8 cellular contexts compared by ENCODE assay signal in genomic region chr13:99500839-99501134, GRCh38. TPM values are rescaled to one million over a fixed set of nuclear protein-coding genes. Genes with fewer than 3 reads are reported as not detected.
DNase-seq lines count a peak whose midpoint lies in the region; ATAC-seq, FAIRE-seq and TF ChIP-seq lines count a peak whose summit lies in the region.

No MANE protein-coding gene starts in this region.

- no peak for FAIRE-seq in small intestine (lab: Jason Lieb, UNC)

- 0 out of 2 replicates have a peak overlapping the region, but pooled peaks have one; percentile 38 for H2AFZ ChIP-seq in GM23338

- peak overlapping the region; percentile 86 for H3K27ac ChIP-seq in CD8-positive, alpha-beta T cell (ENCODE audit: low read depth, low read length)
- H3K27ac ChIP-seq in GM23338 (ENCODE audit: low read depth) (peak overlapping the region; percentile 86), SJCRH30 (peak overlapping the region; percentile 45; the same call in 1 of the 2 replicates), small intestine (ENCODE audit: low read depth in 1 of 2, low read length in 1 of 2) (peak overlapping the region; percentile 89 to 99)

- peaks cover 64% of the 10 kb centered on the region for H3K4me1 ChIP-seq in CD8-positive, alpha-beta T cell (ENCODE audit: insufficient read depth, low read length)
- H3K4me1 ChIP-seq in GM23338 (ENCODE audit: insufficient read depth) (peaks cover 16% of the 10 kb centered on the region), SJCRH30 (peaks cover 14% of the 10 kb centered on the region), small intestine (ENCODE audit: control insufficient read depth in 2 of 2, insufficient read depth in 1 of 2, low read depth in 1 of 2, low read length in 1 of 2) (peaks cover 4 to 5% of the 10 kb centered on the region in 2 donors)

- peak overlapping the region; percentile 90 for H3K4me2 ChIP-seq in GM23338

- peaks cover 3% of the 10 kb centered on the region for H3K9me3 Mint-ChIP-seq in CD8-positive, alpha-beta T cell
- H3K9me3 Mint-ChIP-seq in GM23338, result peaks cover 9% of the 10 kb centered on the region; the same call in 2 of the 3 replicates

- peaks cover 10% of the 10 kb centered on the region for H3F3A ChIP-seq in GM23338 (replicated peaks; ENCODE audit: low read depth)

- no peak for DNase-seq in CD8-positive, alpha-beta T cell
- DNase-seq in GM23338 (ENCODE audit: low spot score) (no peak), SJCRH30 (no peak), fibroblast of the aortic adventitia (ENCODE audit: low read depth) (no peak), small intestine (no peak), COLO668 (lab: John Stamatoyannopoulos, UW; ENCODE audit: unreplicated experiment) (no peak), cortex of kidney (lab: John Stamatoyannopoulos, UW) (no peak)
- no peak for DNase-seq in activated CD4-positive, alpha-beta T cell treated with anti-CD3 and anti-CD28 coated beads for 4 hours

- peak overlapping the region; percentile 83 for H3K4me3 ChIP-seq in CD8-positive, alpha-beta T cell (ENCODE audit: low read depth, low read length)
- peak overlapping the region; percentile 89 for H3K4me3 ChIP-seq in GM23338
- H3K4me3 ChIP-seq in SJCRH30, result peak overlapping the region; percentile 91
- H3K4me3 ChIP-seq in fibroblast of the aortic adventitia (ENCODE audit: low read depth, low read length), result peak overlapping the region; percentile 92
- H3K4me3 ChIP-seq in small intestine (ENCODE audit: low read depth in 1 of 2, low read length in 2 of 2), result peak overlapping the region; percentile 12 to 100

- CTCF ChIA-PET in CD8-positive, alpha-beta T cell (lab: Charles Lee), result interaction anchor here (0.9 to 6.5 kb wide), 6 partner anchors 12 to 231 kb away, joined by 3 to 43 read pairs (median 4); no protein-coding TSS in a partner anchor

- intact Hi-C loops in CD8-positive, alpha-beta T cell (cut with DNase I, micrococcal nuclease), result loop anchor here (1.0 to 10.0 kb wide), 11 partner anchors 38 to 1526 kb away; partner anchors contain the start of genes GGACT (in 2 of the 2), TMTC4 (in 2 of the 2), CLYBL (in 1 of the 2) and GPR18 (in 1 of the 2)

- H3K4me3 Mint-ChIP-seq in CD8-positive, alpha-beta T cell, result peak overlapping the region; percentile 99
- peak overlapping the region; percentile 96 for H3K4me3 Mint-ChIP-seq in GM23338

- POLR2A ChIA-PET in CD8-positive, alpha-beta T cell (lab: Charles Lee), result interaction anchor here (0.9 to 1.6 kb wide), 2 partner anchors 81 to 309 kb away, joined by 3 to 6 read pairs; no protein-coding TSS in a partner anchor

- peaks cover 81% of the 10 kb centered on the region for H3K4me1 Mint-ChIP-seq in CD8-positive, alpha-beta T cell (ENCODE audit: low read depth)
- peaks cover 35% of the 10 kb centered on the region for H3K4me1 Mint-ChIP-seq in GM23338

- H3K36me3 ChIP-seq in CD8-positive, alpha-beta T cell (ENCODE audit: insufficient read depth, low read length), result no peaks in the 10 kb centered on the region
- H3K36me3 ChIP-seq in GM23338 (ENCODE audit: insufficient read depth), result no peaks in the 10 kb centered on the region
- H3K36me3 ChIP-seq in SJCRH30, result no peaks in the 10 kb centered on the region
- H3K36me3 ChIP-seq in small intestine (ENCODE audit: control insufficient read depth in 2 of 2, insufficient read depth in 2 of 2, low read length in 2 of 2), result no peaks in the 10 kb centered on the region

- H3K9me2 ChIP-seq in GM23338 (ENCODE audit: insufficient read depth), result peaks cover 16% of the 10 kb centered on the region

- peaks cover 45% of the 10 kb centered on the region for H3K79me2 ChIP-seq in GM23338 (replicated peaks; ENCODE audit: insufficient read depth)

- TF ChIP-seq CTCF in CD8-positive, alpha-beta T cell (IDR thresholded peaks at IDR 0.05), result no peak
- TF ChIP-seq CTCF in GM23338 (conservative IDR thresholded peaks at IDR 0.05; ENCODE audit: low read depth in 2 of 2), result no peak
- TF ChIP-seq CTCF in fibroblast of the aortic adventitia (IDR thresholded peaks at IDR 0.05; ENCODE audit: insufficient read depth, low read length), result no peak

- peak overlapping the region; percentile 98 for H3K27ac Mint-ChIP-seq in CD8-positive, alpha-beta T cell
- peak overlapping the region; percentile 98 for H3K27ac Mint-ChIP-seq in GM23338

- H4K20me1 ChIP-seq in GM23338 (replicated peaks; ENCODE audit: insufficient read depth), result peaks cover 13% of the 10 kb centered on the region

- H3K9me3 ChIP-seq in CD8-positive, alpha-beta T cell (ENCODE audit: low read length), result no peaks in the 10 kb centered on the region
- H3K9me3 ChIP-seq in SJCRH30 (replicated peaks) (no peaks in the 10 kb centered on the region), small intestine (ENCODE audit: control insufficient read depth, low read depth) (no peaks in the 10 kb centered on the region)

- peaks cover 18% of the 10 kb centered on the region for H3K36me3 Mint-ChIP-seq in CD8-positive, alpha-beta T cell
- H3K36me3 Mint-ChIP-seq in GM23338 (ENCODE audit: low read depth), result peaks cover 5% of the 10 kb centered on the region; the same call in 2 of the 3 replicates

- no peak for ATAC-seq in CD8-positive, alpha-beta T cell
- peak; percentile 14 for ATAC-seq in GM23338

- no peaks in the 10 kb centered on the region for H3K27me3 ChIP-seq in CD8-positive, alpha-beta T cell (ENCODE audit: insufficient read depth, low read length)
- H3K27me3 ChIP-seq in GM23338 (ENCODE audit: insufficient read depth) (no peaks in the 10 kb centered on the region), SJCRH30 (no peaks in the 10 kb centered on the region), small intestine (ENCODE audit: control insufficient read depth in 2 of 2, insufficient read depth in 2 of 2, low read length in 2 of 2) (no peaks in the 10 kb centered on the region)

- no peaks in the 10 kb centered on the region for H3K27me3 Mint-ChIP-seq in CD8-positive, alpha-beta T cell (ENCODE audit: low read depth)
- peaks cover 20% of the 10 kb centered on the region for H3K27me3 Mint-ChIP-seq in GM23338 (ENCODE audit: insufficient read depth, low read depth, poor library complexity)

- 0 to 1% (median 0%) methylated on average over 7 of the region's 7 CpGs for WGBS in small intestine, 3 donors

TF ChIP-seq in GM23338, 12 proteins besides CTCF, POLR2A, EP300 and RAD21 (continues in another document):
- no peak for TF ChIP-seq CREB1 (CRISPR knock-in tag; IDR thresholded peaks at IDR 0.05; ENCODE audit: low read depth)

RNA-seq across cellular contexts. Expression of gene TM9SF2, which starts 0.5 kb away (rescaled TPM):
- 10 to 100 TPM; 42.7 to 47.5 TPM for total RNA-seq in CD8-positive, alpha-beta T cell
- 115 and 140 TPM in 2 replicates for total RNA-seq in GM23338 (2014; rRNA removed; shearing (Covaris generic))
- polyA plus RNA-seq in GM23338 (2016; fragmentation: Nextera tagmentation; extraction: Ambion mirVana), result 49.4 and 50.5 TPM in 2 replicates
- 99.4 and 104 TPM in 2 replicates for total RNA-seq in SJCRH30 (2014; rRNA removed; shearing (Covaris generic))
- total RNA-seq in fibroblast of the aortic adventitia (ENCODE audit: low replicate concordance), result 116 and 172 TPM in 2 replicates
- 100 to 1,000 TPM in 1 of 3 donors, 10 to 100 TPM in 2; 35.6 to 144 (median 40.8) TPM for polyA plus RNA-seq in small intestine
